13 cellular contexts compared by ENCODE assay signal in the genomic region with DNA sequence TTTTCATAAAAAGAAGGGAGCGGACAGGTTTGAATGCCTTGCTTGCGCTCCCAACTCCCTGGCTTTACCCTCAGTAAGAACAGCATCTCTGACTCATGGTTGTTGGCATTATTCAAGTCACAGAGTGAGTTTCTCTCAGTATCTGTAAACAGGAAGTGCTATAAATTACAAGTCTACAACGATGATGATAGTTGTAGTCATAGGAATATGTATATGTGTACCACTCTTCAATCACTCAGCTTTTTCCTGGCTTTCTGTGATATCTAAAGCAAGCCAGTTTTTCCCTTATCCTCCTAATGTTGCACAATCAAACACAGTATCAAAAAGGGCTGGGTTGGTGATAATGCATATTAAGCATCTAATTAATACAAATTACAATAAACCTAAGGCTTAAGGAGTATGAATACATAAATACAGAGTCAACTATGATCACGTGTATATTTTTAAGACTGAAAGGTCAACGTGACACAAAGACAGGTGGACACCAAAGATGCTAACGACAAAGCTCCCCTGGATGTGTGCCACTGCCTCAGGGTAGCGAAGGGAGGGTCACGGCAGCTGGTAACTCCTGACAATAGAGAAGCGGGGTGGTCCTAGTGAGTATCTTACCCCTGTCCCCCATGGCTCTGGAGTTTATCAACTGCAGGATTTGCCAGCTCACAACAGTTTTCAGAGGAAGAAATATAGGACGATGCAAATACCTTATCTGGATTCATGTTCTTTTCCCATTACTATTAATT.
DNase-seq lines count a peak whose midpoint lies in the region; ATAC-seq and TF ChIP-seq lines count a peak whose summit lies in the region.
"Had no signal": no experiment of that assay in that cellular context is flagged by ENCODE, and none has a peak within 500 bp of the region (broad histone marks: within the 10 kb centered on the region; RNA-seq: fewer than 3 reads in every experiment).

No MANE protein-coding gene starts in this region.

- no peak overlapping the region for H3K4me3 ChIP-seq in foreskin fibroblast (ENCODE audit: low read depth in 1 of 2, low read length in 2 of 2)
- H3K4me3 ChIP-seq: gastrocnemius medialis, left ventricle myocardium inferior, ovary had no signal

- no peak overlapping the region for H3K4me3 Mint-ChIP-seq in activated T-helper 17 cell treated with anti-CD3 and anti-CD28 coated beads, Interleukin-2, amount 50 U/mL, for 72 hours
- H3K4me3 Mint-ChIP-seq: CD8-positive, alpha-beta T cell had no signal

- DNase-seq in AG08395 (ENCODE audit: low spot score) (peak; percentile 28), H4 (ENCODE audit: low spot score) (peak; percentile 50), foreskin fibroblast (peak; percentile 39 to 61), NCI-H526 treated with DMSO at 0.1 percent for 48 hours (lab: John Stamatoyannopoulos, UW) (no peak), NCI-H446 (lab: John Stamatoyannopoulos, UW) (no peak), NCI-H345 (lab: John Stamatoyannopoulos, UW) (no peak)
- DNase-seq: CD8-positive, alpha-beta T cell; gastrocnemius medialis; left ventricle myocardium inferior; NCI-H1694; ovary had no signal

- no peaks in the 10 kb centered on the region for H3K36me3 Mint-ChIP-seq in activated T-helper 17 cell treated with anti-CD3 and anti-CD28 coated beads, Interleukin-2, amount 50 U/mL, for 72 hours (ENCODE audit: low read depth)

- H3K9me3 Mint-ChIP-seq in activated T-helper 17 cell treated with anti-CD3 and anti-CD28 coated beads, Interleukin-2, amount 50 U/mL, for 72 hours = peaks cover 4% of the 10 kb centered on the region

- H3K4me1 Mint-ChIP-seq in activated T-helper 17 cell treated with anti-CD3 and anti-CD28 coated beads, Interleukin-2, amount 50 U/mL, for 72 hours = peaks cover 12% of the 10 kb centered on the region

- TF ChIP-seq CTCF in foreskin fibroblast (IDR thresholded peaks at IDR 0.05; ENCODE audit: low read depth, low read length) = no peak

- ATAC-seq in activated T-helper 17 cell treated with anti-CD3 and anti-CD28 coated beads, Interleukin-2, amount 50 U/mL, for 72 hours (replicated peaks) = peak; percentile 87
- no peak for ATAC-seq in HG03025 (IDR thresholded peaks at IDR 0.05; ENCODE audit: low FRiP score, unreplicated experiment)
- ATAC-seq: CD8-positive, alpha-beta T cell had no signal

- no peaks in the 10 kb centered on the region for H3K27me3 Mint-ChIP-seq in activated T-helper 17 cell treated with anti-CD3 and anti-CD28 coated beads, Interleukin-2, amount 50 U/mL, for 72 hours

- peak overlapping the region; percentile 34 for H3K27ac Mint-ChIP-seq in activated T-helper 17 cell treated with anti-CD3 and anti-CD28 coated beads, Interleukin-2, amount 50 U/mL, for 72 hours
- H3K27ac Mint-ChIP-seq: CD8-positive, alpha-beta T cell had no signal

Comparison
In these comparisons a context has a peak if more than half of its experiments do, and no peak if none do; other contexts are left out.
1. DNase-seq: peak in AG08395 (single experiment), H4 (single experiment) and foreskin fibroblast (2 of 2); none in NCI-H526 treated with DMSO at 0.1 percent for 48 hours (single experiment), NCI-H446 (0 of 2) and NCI-H345 (single experiment).